ENCODE assay signal across 11 cellular contexts in genomic region chr3:197183582-197183981, GRCh38.
A peak's percentile ranks its signal among the peaks of the same experiment; 100 is the strongest.
DNase-seq lines count a peak whose midpoint lies in the region; ATAC-seq and TF ChIP-seq lines count a peak whose summit lies in the region.
"Had no signal": no experiment of that assay in that cellular context is flagged by ENCODE, and none has a peak within 500 bp of the region (broad histone marks: within the 10 kb centered on the region; RNA-seq: fewer than 3 reads in every experiment).

No MANE protein-coding gene starts in this region.

- no peak overlapping the region for H3K27ac ChIP-seq in transverse colon
- H3K27ac ChIP-seq: ovary had no signal

- TF ChIP-seq POLR2A in transverse colon (IDR thresholded peaks at IDR 0.05): no peak

- TF ChIP-seq CTCF in BE2C (IDR thresholded peaks at IDR 0.05; ENCODE audit: low read depth, low read length) (no peak), transverse colon (IDR thresholded peaks at IDR 0.05) (no peak)

- WGBS in transverse colon (ENCODE audit: low coverage in 1 of 2), 2 donors: 88 to 92% methylated on average over 6 to 9 of the region's 9 CpGs

- DNase-seq in BE2C (peak; percentile 65), NCI-H1092 treated with DMSO at 0.1 percent for 48 hours (lab: John Stamatoyannopoulos, UW) (peak; percentile 87), NCI-H526 treated with DMSO at 0.1 percent for 48 hours (lab: John Stamatoyannopoulos, UW) (peak; percentile 76), head of caudate nucleus (peak in 39 of 42 donors; percentile 7 to 72 (median 33)), transverse colon (no peak), KG1 (lab: John Stamatoyannopoulos, UW) (no peak)
- DNase-seq in stimulated activated CD4-positive, alpha-beta T cell treated with anti-CD3 and anti-CD28 coated beads, Interleukin-4, amount 100 ng/mL, for 1 hour: no peak
- DNase-seq: activated CD4-positive, alpha-beta T cell treated with anti-CD3 and anti-CD28 coated beads for 48 hours; ovary; T-helper 1 cell had no signal

- TF ChIP-seq EP300 in transverse colon (IDR thresholded peaks at IDR 0.05; ENCODE audit: low read depth): no peak

- H3K4me3 ChIP-seq in BE2C (ENCODE audit: low read depth, low read length) (peak overlapping the region; percentile 63), transverse colon (no peak overlapping the region)
- H3K4me3 ChIP-seq: ovary had no signal

- ATAC-seq in HG03439 (IDR thresholded peaks at IDR 0.05; ENCODE audit: unreplicated experiment): no peak

- H3K4me1 ChIP-seq in BE2C (peaks cover 21% of the 10 kb centered on the region), transverse colon (no peaks in the 10 kb centered on the region)

- in situ Hi-C loops in transverse colon (cut with MboI; ENCODE audit: low pct_ligation_motif_present in 1 of 4, low pct_unique_long_range_greater_than_20kb in 1 of 4, low sequenced_read_pairs in 3 of 4): loop anchor here in 2 of 4 donors (25.0 kb wide), 1 partner anchor 196 kb away; no protein-coding TSS in a partner anchor

- H3K9me3 ChIP-seq in BE2C: no peaks in the 10 kb centered on the region
- no peaks in the 10 kb centered on the region for H3K9me3 ChIP-seq in transverse colon
- H3K9me3 ChIP-seq: ovary had no signal

- no peaks in the 10 kb centered on the region for H3K36me3 ChIP-seq in BE2C
- no peaks in the 10 kb centered on the region for H3K36me3 ChIP-seq in transverse colon
- H3K36me3 ChIP-seq: ovary had no signal

- intact Hi-C loops in head of caudate nucleus (cut with DNase I) (no loop called here), transverse colon (cut with DNase I; ENCODE audit: low total_unique reads) (loop anchor here (10.0 kb wide), 1 partner anchor 189 kb away; no protein-coding TSS in a partner anchor)

- H3K27me3 ChIP-seq in BE2C (no peaks in the 10 kb centered on the region), transverse colon (no peaks in the 10 kb centered on the region)
- H3K27me3 ChIP-seq: ovary had no signal

Comparison
In these comparisons a context has a peak if more than half of its experiments do, and no peak if none do; other contexts are left out.
1. DNase-seq: peak in BE2C (single experiment), NCI-H1092 treated with DMSO at 0.1 percent for 48 hours (single experiment), NCI-H526 treated with DMSO at 0.1 percent for 48 hours (single experiment) and head of caudate nucleus (39 of 42); none in transverse colon (single experiment), KG1 (single experiment) and stimulated activated CD4-positive, alpha-beta T cell treated with anti-CD3 and anti-CD28 coated beads, Interleukin-4, amount 100 ng/mL, for 1 hour (single experiment).